Comparison of ENCODE assay signal across 8 cellular contexts in the genomic region with DNA sequence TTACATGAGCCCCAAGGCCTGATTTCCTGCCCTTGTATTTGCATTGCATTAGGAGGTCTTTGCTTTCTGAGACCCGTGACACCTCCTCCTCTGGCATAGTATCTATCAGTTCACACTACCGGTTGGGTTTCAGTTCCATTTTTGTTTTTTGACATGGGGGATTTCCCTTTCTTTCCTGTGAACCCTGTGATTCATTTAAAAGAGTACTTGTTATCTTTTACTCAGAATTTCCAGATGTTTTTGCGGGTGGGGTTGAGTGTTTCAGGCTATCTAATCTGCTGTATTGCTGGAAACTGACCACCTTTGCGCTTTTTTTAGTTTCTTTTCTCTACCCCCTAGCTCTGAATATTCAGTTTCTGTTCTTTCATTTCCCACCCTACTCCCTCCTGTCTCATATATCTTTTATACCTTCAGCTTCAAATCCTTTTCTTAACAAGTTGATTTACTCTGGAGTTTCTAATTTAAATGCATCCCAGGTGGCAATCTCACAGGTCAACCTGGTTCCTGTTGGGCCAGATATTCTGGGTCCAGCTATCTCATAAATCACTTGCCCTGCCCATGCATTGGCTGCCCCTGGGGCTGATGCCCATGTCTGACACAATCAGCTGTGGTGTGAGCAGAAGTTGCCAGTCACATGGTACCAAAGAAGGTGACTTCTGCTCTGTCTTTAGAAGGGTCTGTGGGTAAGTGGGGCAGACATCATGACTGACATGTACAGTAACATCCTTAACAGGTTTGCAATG. TPM values are rescaled to one million over a fixed set of nuclear protein-coding genes. Genes with fewer than 3 reads are reported as not detected.
A peak's percentile ranks its signal among the peaks of the same experiment; 100 is the strongest.
DNase-seq lines count a peak whose midpoint lies in the region; ATAC-seq and TF ChIP-seq lines count a peak whose summit lies in the region.

No MANE protein-coding gene starts in this region.

- in situ Hi-C loops in KBM-7 (cut with MboI; ENCODE audit: low pct_unique_long_range_greater_than_20kb, low sequenced_read_pairs), result no loop called here

- H3K4me1 Mint-ChIP-seq in CD8-positive, alpha-beta T cell (ENCODE audit: low read depth), result peaks cover 30% of the 10 kb centered on the region
- H3K4me1 Mint-ChIP-seq in activated CD8-positive, alpha-beta T cell treated with anti-CD3 and anti-CD28 coated beads, Interleukin-2, amount 10 ng/mL, durations not matched to agents 7 days and 5 days (ENCODE audit: low read depth), result peaks cover 61% of the 10 kb centered on the region

- CTCF ChIA-PET in CD8-positive, alpha-beta T cell (lab: Charles Lee), result interaction anchor here (0.9 to 3.3 kb wide), 4 partner anchors 12 to 104 kb away, joined by 3 to 11 read pairs (median 4); no protein-coding TSS in a partner anchor
- CTCF ChIA-PET in activated CD8-positive, alpha-beta T cell treated with anti-CD3 and anti-CD28 coated beads, Interleukin-2, amount 10 ng/mL, durations not matched to agents 7 days and 5 days (lab: Charles Lee), result interaction anchor here (0.7 to 6.0 kb wide), 16 partner anchors 12 to 282 kb away, joined by 3 to 33 read pairs (median 3); partner anchors contain the start of genes NCOA3 and ZMYND8

- no peak for TF ChIP-seq CTCF in CD8-positive, alpha-beta T cell (IDR thresholded peaks at IDR 0.05)

- no peaks in the 10 kb centered on the region for H3K9me3 Mint-ChIP-seq in CD8-positive, alpha-beta T cell
- no peaks in the 10 kb centered on the region for H3K9me3 Mint-ChIP-seq in activated CD8-positive, alpha-beta T cell treated with anti-CD3 and anti-CD28 coated beads, Interleukin-2, amount 10 ng/mL, durations not matched to agents 7 days and 5 days (ENCODE audit: insufficient read depth)

- intact Hi-C loops in CD8-positive, alpha-beta T cell (cut with DNase I, micrococcal nuclease), result loop anchor here (1.0 to 5.0 kb wide), 2 partner anchors 14 to 70 kb away; partner anchors contain the start of gene NCOA3 (in 2 of the 2)

- H3K36me3 ChIP-seq in CD8-positive, alpha-beta T cell (ENCODE audit: insufficient read depth, low read length), result no peaks in the 10 kb centered on the region
- H3K36me3 ChIP-seq in subcutaneous abdominal adipose tissue (ENCODE audit: control insufficient read depth in 5 of 5, insufficient read depth in 5 of 5, low read length in 5 of 5), result no peaks in the 10 kb centered on the region

- H3K4me3 ChIP-seq in CD8-positive, alpha-beta T cell (ENCODE audit: low read depth, low read length), result peak overlapping the region; percentile 6
- H3K4me3 ChIP-seq in subcutaneous abdominal adipose tissue (ENCODE audit: low read depth in 1 of 5, low read length in 5 of 5), result no peak overlapping the region

- peak overlapping the region; percentile 19 for H3K27ac ChIP-seq in CD8-positive, alpha-beta T cell (ENCODE audit: low read depth, low read length)
- H3K27ac ChIP-seq in subcutaneous abdominal adipose tissue (ENCODE audit: low read depth, low read length), result peak overlapping the region; percentile 24

- POLR2A ChIA-PET in CD8-positive, alpha-beta T cell (lab: Charles Lee), result interaction anchor here (0.8 to 3.5 kb wide), 2 partner anchors 15 to 115 kb away, joined by 3 to 30 read pairs; partner anchors contain the start of gene NCOA3
- POLR2A ChIA-PET in activated CD8-positive, alpha-beta T cell treated with anti-CD3 and anti-CD28 coated beads, Interleukin-2, amount 10 ng/mL, durations not matched to agents 7 days and 5 days (lab: Charles Lee), result interaction anchor here (0.9 to 4.5 kb wide), 7 partner anchors 14 to 131 kb away, joined by 4 to 81 read pairs (median 5); partner anchors contain the start of genes NCOA3 and ZMYND8

- no peaks in the 10 kb centered on the region for H3K27me3 ChIP-seq in CD8-positive, alpha-beta T cell (ENCODE audit: insufficient read depth, low read length)
- no peaks in the 10 kb centered on the region for H3K27me3 ChIP-seq in subcutaneous abdominal adipose tissue (ENCODE audit: control insufficient read depth in 5 of 5, insufficient read depth in 4 of 5, low read length in 5 of 5)

- peaks cover 23% of the 10 kb centered on the region for H3K4me1 ChIP-seq in CD8-positive, alpha-beta T cell (ENCODE audit: insufficient read depth, low read length)
- peaks cover 0 to 11% (median 0%) of the 10 kb centered on the region in 5 donors for H3K4me1 ChIP-seq in subcutaneous abdominal adipose tissue (ENCODE audit: control insufficient read depth in 5 of 5, insufficient read depth in 5 of 5, low read length in 5 of 5)

- peak; percentile 85 for ATAC-seq in CD8-positive, alpha-beta T cell
- ATAC-seq in GM21423 (IDR thresholded peaks at IDR 0.05; ENCODE audit: unreplicated experiment), result peak; percentile 77
- ATAC-seq in activated CD8-positive, alpha-beta T cell treated with anti-CD3 and anti-CD28 coated beads, Interleukin-2, amount 10 ng/mL, durations not matched to agents 7 days and 5 days, result peak; percentile 89
- peak; percentile 23 for ATAC-seq in left lobe of liver

- H3K9me3 ChIP-seq in CD8-positive, alpha-beta T cell (ENCODE audit: low read length), result no peaks in the 10 kb centered on the region
- H3K9me3 ChIP-seq in subcutaneous abdominal adipose tissue (ENCODE audit: control insufficient read depth in 5 of 5, low read length in 5 of 5), result no peaks in the 10 kb centered on the region

- H3K9ac ChIP-seq in subcutaneous abdominal adipose tissue (ENCODE audit: low read length in 5 of 5), result no peak overlapping the region

- peak overlapping the region; percentile 84 for H3K27ac Mint-ChIP-seq in CD8-positive, alpha-beta T cell
- H3K27ac Mint-ChIP-seq in activated CD8-positive, alpha-beta T cell treated with anti-CD3 and anti-CD28 coated beads, Interleukin-2, amount 10 ng/mL, durations not matched to agents 7 days and 5 days, result peak overlapping the region; percentile 96

- H3K27me3 Mint-ChIP-seq in CD8-positive, alpha-beta T cell (ENCODE audit: low read depth), result no peaks in the 10 kb centered on the region
- H3K27me3 Mint-ChIP-seq in activated CD8-positive, alpha-beta T cell treated with anti-CD3 and anti-CD28 coated beads, Interleukin-2, amount 10 ng/mL, durations not matched to agents 7 days and 5 days (ENCODE audit: low read depth), result no peaks in the 10 kb centered on the region

- peak overlapping the region; percentile 51 for H3K4me3 Mint-ChIP-seq in CD8-positive, alpha-beta T cell
- peak overlapping the region; percentile 69 for H3K4me3 Mint-ChIP-seq in activated CD8-positive, alpha-beta T cell treated with anti-CD3 and anti-CD28 coated beads, Interleukin-2, amount 10 ng/mL, durations not matched to agents 7 days and 5 days

- no peaks in the 10 kb centered on the region for H3K36me3 Mint-ChIP-seq in CD8-positive, alpha-beta T cell
- H3K36me3 Mint-ChIP-seq in activated CD8-positive, alpha-beta T cell treated with anti-CD3 and anti-CD28 coated beads, Interleukin-2, amount 10 ng/mL, durations not matched to agents 7 days and 5 days (ENCODE audit: low read depth), result peaks cover 4% of the 10 kb centered on the region

- DNase-seq in CD8-positive, alpha-beta T cell, result peak in 5 of 7 experiments; percentile 22 to 61 (median 51)
- DNase-seq in KBM-7, result peak; percentile 77
- DNase-seq in activated CD8-positive, alpha-beta T cell treated with anti-CD3 and anti-CD28 coated beads, Interleukin-2, amount 10 ng/mL, durations not matched to agents 7 days and 5 days, result peak; percentile 82
- no peak for DNase-seq in left lobe of liver (ENCODE audit: low spot score)
- no peak for DNase-seq in HCEC 1CT
- no peak for DNase-seq in H4 (ENCODE audit: low spot score)

RNA-seq across cellular contexts. Expression of gene NCOA3, which starts 14.3 kb away (rescaled TPM):
- 10 to 100 TPM; 45.1 to 47.1 TPM for total RNA-seq in CD8-positive, alpha-beta T cell
- total RNA-seq in activated CD8-positive, alpha-beta T cell treated with anti-CD3 and anti-CD28 coated beads, Interleukin-2, amount 10 ng/mL, durations not matched to agents 7 days and 5 days, result 10 to 100 TPM; 57.4 to 60.1 TPM
- 11.2 TPM for total RNA-seq in left lobe of liver
- 10.2 and 12.3 TPM in 2 replicates for total RNA-seq in H4 (2014; rRNA removed; shearing (Covaris generic))

Comparison
In these comparisons a context has a peak if more than half of its experiments do, and no peak if none do; other contexts are left out.
1. ATAC-seq: peak in every context shown above with its lines; median percentile 89 in activated CD8-positive, alpha-beta T cell treated with anti-CD3 and anti-CD28 coated beads, Interleukin-2, amount 10 ng/mL, durations not matched to agents 7 days and 5 days; 85 in CD8-positive, alpha-beta T cell; 77 in GM21423; 23 in left lobe of liver.
2. DNase-seq: peak in CD8-positive, alpha-beta T cell (5 of 7), KBM-7 (single experiment) and activated CD8-positive, alpha-beta T cell treated with anti-CD3 and anti-CD28 coated beads, Interleukin-2, amount 10 ng/mL, durations not matched to agents 7 days and 5 days (single experiment); none in left lobe of liver (single experiment), HCEC 1CT (single experiment) and H4 (single experiment).